ENCODE assay signal across 15 cellular contexts in genomic region chr12:82896979-82897378, GRCh38.
A peak's percentile ranks its signal among the peaks of the same experiment; 100 is the strongest.
DNase-seq lines count a peak whose midpoint lies in the region; ATAC-seq, FAIRE-seq and TF ChIP-seq lines count a peak whose summit lies in the region.
"Had no signal": no experiment of that assay in that cellular context is flagged by ENCODE, and none has a peak within 500 bp of the region (broad histone marks: within the 10 kb centered on the region; RNA-seq: fewer than 3 reads in every experiment).

No MANE protein-coding gene starts in this region.

- no peaks in the 10 kb centered on the region for H3K27me3 Mint-ChIP-seq in type B pancreatic cell
- H3K27me3 Mint-ChIP-seq: CD4-positive, alpha-beta T cell; effector memory CD8-positive, alpha-beta T cell had no signal

- no peak for FAIRE-seq in GM19239 (lab: Jason Lieb, UNC)

- H3K36me3 ChIP-seq in HCT116 (ENCODE audit: control insufficient read depth in 1 of 2, insufficient read depth in 2 of 2, low read length in 2 of 2) (no peaks in the 10 kb centered on the region), aorta (ENCODE audit: control insufficient read depth in 1 of 2, insufficient read depth in 2 of 2, low read length in 1 of 2) (no peaks in the 10 kb centered on the region)
- H3K36me3 ChIP-seq: spleen had no signal

- no peak overlapping the region for H3K27ac Mint-ChIP-seq in type B pancreatic cell
- H3K27ac Mint-ChIP-seq: activated CD8-positive, alpha-beta T cell treated with anti-CD3 and anti-CD28 coated beads, Interleukin-2, amount 10 ng/mL, durations not matched to agents 7 days and 5 days; activated naive CD8-positive, alpha-beta T cell; CD4-positive, alpha-beta T cell; effector memory CD8-positive, alpha-beta T cell; T-helper 2 cell treated with Interferon-gamma antibody and Interleukin-4, amounts not matched to agents 5 μg/mL and 100 μg/mL, for 36 hours had no signal

- TF ChIP-seq CTCF in HCT116 (IDR thresholded peaks at IDR 0.05 in 2 of 3, conservative IDR thresholded peaks at IDR 0.05 in 1 of 3; ENCODE audit: borderline replicate concordance in 1 of 3, insufficient read depth in 1 of 3, low read depth in 2 of 3, low read length in 2 of 3): no peak
- no peak for TF ChIP-seq CTCF in fibroblast of pulmonary artery (IDR thresholded peaks at IDR 0.05; ENCODE audit: low read length, missing control alignments)
- TF ChIP-seq CTCF in type B pancreatic cell (conservative IDR thresholded peaks at IDR 0.05): no peak

- no peak overlapping the region for H2AFZ ChIP-seq in HCT116 (ENCODE audit: low read depth, low read length, poor library complexity, severe bottlenecking)

- H3K36me3 Mint-ChIP-seq in type B pancreatic cell: peaks cover 6% of the 10 kb centered on the region
- H3K36me3 Mint-ChIP-seq: activated naive CD8-positive, alpha-beta T cell had no signal

- TF ChIP-seq RAD21 in HCT116 (IDR thresholded peaks at IDR 0.05; ENCODE audit: low read depth): peak; percentile 36; the same call in 1 of the 2 replicates

- no peaks in the 10 kb centered on the region for H3K79me2 ChIP-seq in HCT116 (ENCODE audit: insufficient read depth, low read length)

- no peak for TF ChIP-seq POLR2A in HCT116 (IDR thresholded peaks at IDR 0.05; ENCODE audit: borderline replicate concordance, extremely low read depth, insufficient read depth, insufficient read length)

- H3K4me3 Mint-ChIP-seq in type B pancreatic cell: no peak overlapping the region
- H3K4me3 Mint-ChIP-seq: activated CD8-positive, alpha-beta T cell treated with anti-CD3 and anti-CD28 coated beads, Interleukin-2, amount 10 ng/mL, durations not matched to agents 7 days and 5 days; activated naive CD8-positive, alpha-beta T cell; CD4-positive, alpha-beta T cell; effector memory CD8-positive, alpha-beta T cell; T-helper 2 cell treated with Interferon-gamma antibody and Interleukin-4, amounts not matched to agents 5 μg/mL and 100 μg/mL, for 36 hours had no signal

- ATAC-seq in HCT116 (no peak; the same call in 1 of the 2 replicates), SK-N-SH treated with all-trans-retinoic acid at 6 μM for 48 hours (peak; percentile 62), aorta (ENCODE audit: low FRiP score) (no peak), HG02798 (IDR thresholded peaks at IDR 0.05; ENCODE audit: poor library complexity, unreplicated experiment) (no peak)
- ATAC-seq: activated CD8-positive, alpha-beta T cell treated with anti-CD3 and anti-CD28 coated beads, Interleukin-2, amount 10 ng/mL, durations not matched to agents 7 days and 5 days; effector memory CD8-positive, alpha-beta T cell had no signal

- H3K9me3 Mint-ChIP-seq in type B pancreatic cell: no peaks in the 10 kb centered on the region
- H3K9me3 Mint-ChIP-seq: CD4-positive, alpha-beta T cell; effector memory CD8-positive, alpha-beta T cell; T-helper 2 cell treated with Interferon-gamma antibody and Interleukin-4, amounts not matched to agents 5 μg/mL and 100 μg/mL, for 36 hours had no signal

- no peak overlapping the region for H3K9ac ChIP-seq in HCT116 (ENCODE audit: low read length)

- CTCF ChIA-PET in HCT116 (lab: Charles Lee): interaction anchor here (1.5 kb wide), 1 partner anchor 211 kb away, joined by 4 read pairs; no protein-coding TSS in a partner anchor

- H3K9me2 ChIP-seq in HCT116 (ENCODE audit: insufficient read depth): no peaks in the 10 kb centered on the region

- no peaks in the 10 kb centered on the region for H4K20me1 ChIP-seq in HCT116 (ENCODE audit: insufficient read depth)

- WGBS in aorta, 2 donors: 79 to 87% methylated on average over 3 of the region's 3 CpGs

- BruUV-seq in HCT116 (replicated peaks; lab: Mats Ljungman, UMichigan): no TSS peak

- peak overlapping the region; percentile 1; the same call in 1 of the 2 replicates for H3K4me2 ChIP-seq in HCT116 (ENCODE audit: low read length)

- H3K27ac ChIP-seq in HCT116 (ENCODE audit: low read depth, low read length) (no peak overlapping the region), aorta (ENCODE audit: low read depth in 1 of 2, low read length in 2 of 2) (no peak overlapping the region)
- H3K27ac ChIP-seq: spleen had no signal

- intact Hi-C loops in HCT116 (cut with micrococcal nuclease): no loop called here
- intact Hi-C loops in aorta (cut with DNase I): no loop called here

- POLR2A ChIA-PET in HCT116 (lab: Charles Lee): no interaction called here

- H3K4me3 ChIP-seq in HCT116 (replicated peaks in 1 of 2; ENCODE audit: low read depth in 1 of 2, low read length in 2 of 2) (no peak overlapping the region), fibroblast of pulmonary artery (replicated peaks; ENCODE audit: low read depth, low read length) (no peak overlapping the region), aorta (ENCODE audit: low read length in 2 of 2) (no peak overlapping the region)
- H3K4me3 ChIP-seq: spleen had no signal

- H3K4me1 ChIP-seq in HCT116 (ENCODE audit: control insufficient read depth in 1 of 2, insufficient read depth in 2 of 2, low read length in 2 of 2): peaks cover 0 to 5% of the 10 kb centered on the region in 2 experiments; a peak in 2 of 4 replicates
- H3K4me1 ChIP-seq in aorta (ENCODE audit: control insufficient read depth in 1 of 2, insufficient read depth in 2 of 2, low read length in 2 of 2): no peaks in the 10 kb centered on the region
- H3K4me1 ChIP-seq: spleen had no signal

- H3K27me3 ChIP-seq in HCT116 (ENCODE audit: insufficient read depth, low read length) (no peaks in the 10 kb centered on the region), aorta (ENCODE audit: control insufficient read depth in 1 of 2, insufficient read depth in 2 of 2, low read length in 1 of 2) (no peaks in the 10 kb centered on the region)
- H3K27me3 ChIP-seq: spleen had no signal

- H3K9me3 ChIP-seq in HCT116 (ENCODE audit: control insufficient read depth in 1 of 2, insufficient read depth in 1 of 2, low read depth in 1 of 2, low read length in 2 of 2) (no peaks in the 10 kb centered on the region), aorta (ENCODE audit: control insufficient read depth, low read length) (peaks cover 2% of the 10 kb centered on the region)
- H3K9me3 ChIP-seq: spleen had no signal

- RAD21 ChIA-PET in HCT116 (lab: Charles Lee; ENCODE audit: low non-redundant PET in 1 of 2, low total read pairs in 2 of 2, uncharacterized antibody in 2 of 2, unreplicated experiment in 2 of 2): no interaction called here

- H3K4me1 Mint-ChIP-seq in type B pancreatic cell (ENCODE audit: unreplicated experiment): no peaks in the 10 kb centered on the region

- DNase-seq in HCT116 (ENCODE audit: low read depth, low spot score) (peak; percentile 8), fibroblast of pulmonary artery (ENCODE audit: low read depth) (peak; percentile 23), putamen (ENCODE audit: low spot score) (peak; percentile 29), type B pancreatic cell (ENCODE audit: extremely low spot score, unreplicated experiment) (no peak), aorta (no peak), GM19239 (ENCODE audit: insufficient read length, low spot score) (no peak)
- DNase-seq: activated CD8-positive, alpha-beta T cell treated with anti-CD3 and anti-CD28 coated beads, Interleukin-2, amount 10 ng/mL, durations not matched to agents 7 days and 5 days; CD4-positive, alpha-beta T cell; effector memory CD8-positive, alpha-beta T cell; NCI-H1694 treated with DMSO at 0.1 percent for 48 hours; spleen had no signal

TF ChIP-seq in HCT116, 20 proteins besides CTCF, POLR2A, EP300 and RAD21:
- no peak for TF ChIP-seq CBX3 (IDR thresholded peaks at IDR 0.05; ENCODE audit: low read depth)
- TF ChIP-seq FOSL1 (IDR thresholded peaks at IDR 0.05; ENCODE audit: low read depth): peak; percentile 21; the same call in 1 of the 2 replicates
TF ChIP-seq in HCT116: peak in this region for 1.

TF ChIP-seq in SK-N-SH treated with all-trans-retinoic acid at 6 μM for 48 hours, 23 proteins besides CTCF, POLR2A, EP300 and RAD21 (continues in another document):
- TF ChIP-seq CSDC2 (CRISPR knock-in tag; IDR thresholded peaks at IDR 0.05): no peak
- no peak for TF ChIP-seq POU6F1 (CRISPR knock-in tag; IDR thresholded peaks at IDR 0.05; ENCODE audit: borderline replicate concordance, low read depth)
- no peak for TF ChIP-seq TCF4 (CRISPR knock-in tag; IDR thresholded peaks at IDR 0.05; ENCODE audit: borderline replicate concordance)
- no peak for TF ChIP-seq RARB (CRISPR knock-in tag; IDR thresholded peaks at IDR 0.05)
- TF ChIP-seq ZNF8 (CRISPR knock-in tag; IDR thresholded peaks at IDR 0.05): no peak
- no peak for TF ChIP-seq ZFP30 (CRISPR knock-in tag; IDR thresholded peaks at IDR 0.05)
- TF ChIP-seq SNAI2 (CRISPR knock-in tag; IDR thresholded peaks at IDR 0.05): no peak
- no peak for TF ChIP-seq ESRRG (CRISPR knock-in tag; IDR thresholded peaks at IDR 0.05)
- TF ChIP-seq GLIS3 (CRISPR knock-in tag; IDR thresholded peaks at IDR 0.05): no peak
- no peak for TF ChIP-seq ZNF565 (CRISPR knock-in tag; conservative IDR thresholded peaks at IDR 0.05; ENCODE audit: low read depth)
- no peak for TF ChIP-seq ZC3H10 (CRISPR knock-in tag; IDR thresholded peaks at IDR 0.05)
- TF ChIP-seq BACH2 (CRISPR knock-in tag; IDR thresholded peaks at IDR 0.05; ENCODE audit: borderline replicate concordance): no peak
- no peak for TF ChIP-seq CREB5 (CRISPR knock-in tag; IDR thresholded peaks at IDR 0.05; ENCODE audit: low read depth)

Comparison
In these comparisons a context has a peak if more than half of its experiments do, and no peak if none do; other contexts are left out.
1. DNase-seq: peak in HCT116 (single experiment), fibroblast of pulmonary artery (single experiment) and putamen (single experiment); none in type B pancreatic cell (single experiment), aorta (0 of 2) and GM19239 (single experiment).